12 cellular contexts compared by ENCODE assay signal in genomic region chr22:29032584-29032983, GRCh38. TPM values are rescaled to one million over a fixed set of nuclear protein-coding genes. Genes with fewer than 3 reads are reported as not detected.
DNase-seq lines count a peak whose midpoint lies in the region; ATAC-seq and TF ChIP-seq lines count a peak whose summit lies in the region.
"Had no signal": no experiment of that assay in that cellular context is flagged by ENCODE, and none has a peak within 500 bp of the region (broad histone marks: within the 10 kb centered on the region; RNA-seq: fewer than 3 reads in every experiment).

No MANE protein-coding gene starts in this region.

- H3K9me3 ChIP-seq in sigmoid colon = no peaks in the 10 kb centered on the region

- ATAC-seq in GM21529 (IDR thresholded peaks at IDR 0.05; ENCODE audit: unreplicated experiment) = no peak
- no peak for ATAC-seq in HG03280 (IDR thresholded peaks at IDR 0.05; ENCODE audit: unreplicated experiment)
- no peak for ATAC-seq in GM18498 (IDR thresholded peaks at IDR 0.05; ENCODE audit: unreplicated experiment)

- TF ChIP-seq CTCF in sigmoid colon (IDR thresholded peaks at IDR 0.05) = no peak

- H3K27ac ChIP-seq in sigmoid colon = peak overlapping the region; percentile 30 to 85 (median 78)

- in situ Hi-C loops in SK-MEL-5 (cut with HindIII; ENCODE audit: low pct_unique_long_range_greater_than_20kb, low sequenced_read_pairs) = no loop called here

- no peak for TF ChIP-seq POLR2A in sigmoid colon (IDR thresholded peaks at IDR 0.05)

- DNase-seq in DMS53 (lab: John Stamatoyannopoulos, UW) = peak; percentile 68
- DNase-seq in SK-MEL-5 (ENCODE audit: low read depth, low spot score) = peak; percentile 17
- peak; percentile 33 for DNase-seq in glomerular visceral epithelial cell (ENCODE audit: extremely low spot score)
- no peak for DNase-seq in sigmoid colon
- no peak for DNase-seq in NK-92 (lab: John Stamatoyannopoulos, UW; ENCODE audit: unreplicated experiment)
- DNase-seq: activated effector memory CD4-positive, alpha-beta T cell treated with Interleukin-2 at 50 U/mL for 16 hours; NCI-H524 treated with DMSO at 0.1 percent for 48 hours had no signal

- no peak for TF ChIP-seq EP300 in sigmoid colon (IDR thresholded peaks at IDR 0.05)

- peaks cover 0 to 33% (median 31%) of the 10 kb centered on the region in 4 donors for H3K4me1 ChIP-seq in sigmoid colon

- H3K27me3 ChIP-seq in sigmoid colon = no peaks in the 10 kb centered on the region

- H3K4me3 ChIP-seq in sigmoid colon = no peak overlapping the region

- H3K36me3 ChIP-seq in sigmoid colon = no peaks in the 10 kb centered on the region

- intact Hi-C loops in sigmoid colon (cut with DNase I) = loop anchor here (5.0 to 10.0 kb wide), 3 partner anchors 45 to 1008 kb away; partner anchors contain the start of gene ZNRF3

- 30 to 64% methylated on average over 2 of the region's 2 CpGs for WGBS in sigmoid colon, 2 donors

RNA-seq across cellular contexts. Expression of gene C22orf31, which starts 29.0 kb away (rescaled TPM):
- total RNA-seq in SK-MEL-5 (2014; rRNA removed; shearing (Covaris generic)) = not detected in 2 replicates
- polyA plus RNA-seq in SK-MEL-5 (2015; cell fraction: cytosol; rRNA removed) = not detected in 2 replicates
- polyA plus RNA-seq in SK-MEL-5 (2015; cell fraction: nucleus; rRNA removed) = not detected in 2 replicates
- total RNA-seq in sigmoid colon = not detected
- polyA plus RNA-seq in sigmoid colon = under 1 TPM in 1 of 3 donors, not detected in 2; 0.60 TPM
- total RNA-seq: mesenteric fat pad, ureter had no signal

RNA-seq across cellular contexts. Expression of gene KREMEN1, which starts 40.3 kb away (rescaled TPM):
- total RNA-seq in SK-MEL-5 (2014; rRNA removed; shearing (Covaris generic)) = 23.0 and 23.5 TPM in 2 replicates
- 48.7 and 64.4 TPM in 2 replicates for polyA plus RNA-seq in SK-MEL-5 (2015; cell fraction: cytosol; rRNA removed)
- polyA plus RNA-seq in SK-MEL-5 (2015; cell fraction: nucleus; rRNA removed) = 9.2 and 14.5 TPM in 2 replicates
- 1 to 10 TPM; 4.2 to 9.7 (median 5.2) TPM for total RNA-seq in sigmoid colon
- 10 to 100 TPM in 1 of 3 donors, 1 to 10 TPM in 2; 6.7 to 13.2 (median 7.8) TPM for polyA plus RNA-seq in sigmoid colon

Comparison
In these comparisons a context has a peak if more than half of its experiments do, and no peak if none do; other contexts are left out.
1. DNase-seq: peak in DMS53 (single experiment), SK-MEL-5 (single experiment) and glomerular visceral epithelial cell (single experiment); none in sigmoid colon (single experiment) and NK-92 (single experiment).